In the genomic region with DNA sequence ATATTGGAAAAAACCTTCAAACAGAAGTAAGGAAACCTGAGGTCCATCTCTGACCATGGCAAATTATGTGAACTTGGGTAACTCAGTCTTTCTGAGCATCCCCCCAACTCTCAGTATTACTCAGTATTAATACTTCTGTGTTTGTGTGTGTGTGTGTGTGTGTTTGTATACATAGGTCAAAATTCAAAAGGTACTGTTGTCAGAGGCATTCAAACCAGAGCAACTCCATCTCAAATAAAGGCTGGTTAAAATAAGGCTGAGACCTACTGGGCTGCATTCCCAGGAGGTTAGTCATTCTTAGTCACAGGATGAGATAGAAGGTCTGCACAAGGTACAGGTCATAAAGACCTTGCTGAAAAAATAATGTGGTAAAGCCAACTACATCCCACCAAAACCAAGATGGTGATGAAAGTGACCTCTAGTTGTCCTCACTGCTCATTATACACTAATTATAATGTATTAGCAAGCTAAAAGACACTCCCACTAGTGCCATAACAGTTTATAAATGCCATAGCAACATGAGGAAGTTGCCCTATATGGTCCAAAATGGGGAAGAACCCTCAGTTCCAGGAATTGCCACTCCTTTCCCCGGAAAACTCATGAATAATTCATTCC, we compare ENCODE assay signal across 10 cellular contexts. TPM values are rescaled to one million over a fixed set of nuclear protein-coding genes. Genes with fewer than 3 reads are reported as not detected.
A peak's percentile ranks its signal among the peaks of the same experiment; 100 is the strongest.
DNase-seq lines count a peak whose midpoint lies in the region; ATAC-seq, FAIRE-seq and TF ChIP-seq lines count a peak whose summit lies in the region.
"Had no signal": no experiment of that assay in that cellular context is flagged by ENCODE, and none has a peak within 500 bp of the region (broad histone marks: within the 10 kb centered on the region; RNA-seq: fewer than 3 reads in every experiment).

No MANE protein-coding gene starts in this region.

- H2BK20ac ChIP-seq in H1 (ENCODE audit: low read length) = no peak overlapping the region

- H3K4me1 ChIP-seq in Panc1 (ENCODE audit: control insufficient read depth, insufficient read depth, low read length) (peaks cover 15% of the 10 kb centered on the region; the same call in 1 of the 2 replicates), H1 (replicated peaks in 1 of 4; ENCODE audit: control insufficient read depth in 3 of 4, insufficient read depth in 4 of 4, low read length in 3 of 4) (peaks cover 4 to 7% (median 6%) of the 10 kb centered on the region in 4 experiments; a peak in 6 of 7 replicates)

- WGBS in H1 (ENCODE audit: extremely low coverage in 1 of 2, insufficient coverage in 1 of 2, insufficient read length in 1 of 2, insufficient replicate concordance in 2 of 2, low coverage in 1 of 2, low lambda C conversion rate in 2 of 2, missing lambda C conversion rate in 1 of 2), 2 experiments = 91% methylated on average over 1 of the region's 1 CpG; no CpG with 5 or more reads in 1 of the 2 experiments

- H2BK15ac ChIP-seq in H1 (ENCODE audit: low read length) = no peak overlapping the region

- H3K27me3 ChIP-seq in Panc1 (ENCODE audit: control insufficient read depth, insufficient read depth, low read length) (no peaks in the 10 kb centered on the region), H1 (replicated peaks in 1 of 4; ENCODE audit: control insufficient read depth in 3 of 4, extremely low read depth in 1 of 4, insufficient read depth in 3 of 4, low read length in 3 of 4) (no peaks in the 10 kb centered on the region; a peak in 2 of 7 replicates)

- no peak overlapping the region for H3K4me3 ChIP-seq in Panc1 (ENCODE audit: low read depth in 2 of 2, low read length in 2 of 2)
- H3K4me3 ChIP-seq in H1 (ENCODE audit: extremely low read depth in 1 of 4, insufficient read depth in 2 of 4, low read depth in 3 of 4, low read length in 4 of 4) = no peak overlapping the region

- TF ChIP-seq CTCF in Panc1 (IDR thresholded peaks at IDR 0.05) = no peak
- TF ChIP-seq CTCF in H1 (IDR thresholded peaks at IDR 0.05; ENCODE audit: control extremely low read depth in 1 of 3, insufficient read depth in 1 of 3, low read depth in 1 of 3, low read length in 3 of 3) = no peak
- no peak for TF ChIP-seq CTCF in omental fat pad (IDR thresholded peaks at IDR 0.05)

- in situ Hi-C loops in Panc1 (cut with HindIII; ENCODE audit: low pct_unique_long_range_greater_than_20kb, low sequenced_read_pairs) = no loop called here

- no peak overlapping the region for H4K91ac ChIP-seq in H1 (replicated peaks; ENCODE audit: insufficient read length, low read length)

- no peak overlapping the region for H2BK120ac ChIP-seq in H1 (replicated peaks; ENCODE audit: low read depth, low read length)

- TF ChIP-seq EP300 in H1 (IDR thresholded peaks at IDR 0.05; ENCODE audit: borderline replicate concordance in 1 of 2, low read depth in 2 of 2, low read length in 2 of 2) = no peak

- no peak overlapping the region for H3K9ac ChIP-seq in H1 (replicated peaks in 1 of 4; ENCODE audit: extremely low read depth in 1 of 4, low read depth in 3 of 4, low read length in 3 of 4)

- peaks cover 7% of the 10 kb centered on the region; the same call in 1 of the 2 replicates for H3K9me3 ChIP-seq in Panc1 (ENCODE audit: control insufficient read depth, insufficient read depth, low read depth, low read length)
- H3K9me3 ChIP-seq in H1 (ENCODE audit: insufficient read depth in 2 of 2, low read depth in 1 of 2, low read length in 1 of 2) = peaks cover 7 to 8% of the 10 kb centered on the region in 2 experiments; a peak in 3 of 4 replicates

- H3K23me2 ChIP-seq in H1 (ENCODE audit: low read depth, low read length) = no peaks in the 10 kb centered on the region

- H3K27ac ChIP-seq in Panc1 (ENCODE audit: low read length) = peak overlapping the region; percentile 9
- H3K27ac ChIP-seq in H1 (ENCODE audit: low read depth, low read length) = no peak overlapping the region

- H2AK5ac ChIP-seq in H1 (ENCODE audit: low read depth, low read length) = no peak overlapping the region

- BruUV-seq in Panc1 (replicated peaks; lab: Mats Ljungman, UMichigan) = no TSS peak

- POLR2A ChIA-PET in Panc1 (lab: Charles Lee) (no interaction called here), H1 (lab: Charles Lee; ENCODE audit: partially characterized antibody) (no interaction called here)

- ATAC-seq in Panc1 (peak; percentile 93), omental fat pad (ENCODE audit: low FRiP score) (peak; percentile 67), HG03280 (IDR thresholded peaks at IDR 0.05; ENCODE audit: unreplicated experiment) (no peak)

- no peak overlapping the region for H2AFZ ChIP-seq in H1 (ENCODE audit: low read length)

- no peak overlapping the region for H2BK5ac ChIP-seq in H1 (ENCODE audit: low read depth, low read length)

- H3K36me3 ChIP-seq in Panc1 (ENCODE audit: control insufficient read depth, insufficient read depth, low read length) (no peaks in the 10 kb centered on the region), H1 (ENCODE audit: control insufficient read depth in 2 of 4, insufficient read depth in 4 of 4, low read length in 3 of 4) (no peaks in the 10 kb centered on the region)

- no peak overlapping the region for H4K8ac ChIP-seq in H1 (ENCODE audit: extremely low read depth, insufficient read depth, low read length)

- H3K4ac ChIP-seq in H1 (replicated peaks; ENCODE audit: insufficient read length, low read depth, low read length) = no peak overlapping the region

- H3K14ac ChIP-seq in H1 (ENCODE audit: insufficient read length) = no peak overlapping the region

- no peak overlapping the region for H3K18ac ChIP-seq in H1 (ENCODE audit: extremely low read depth, low read length)

- DNase-seq in H4 (ENCODE audit: low spot score) (peak; percentile 56), Panc1 (ENCODE audit: low read depth, low spot score) (peak; percentile 76), H1 (ENCODE audit: low read depth in 1 of 2, low spot score in 2 of 2) (no peak), omental fat pad (ENCODE audit: low spot score) (no peak), OCI-M2 (lab: John Stamatoyannopoulos, UW; ENCODE audit: unreplicated experiment) (no peak), frontal cortex (ENCODE audit: low spot score in 2 of 2) (no peak), NCI-H526 treated with DMSO at 0.1 percent for 48 hours (lab: John Stamatoyannopoulos, UW) (no peak)
- DNase-seq: activated naive CD4-positive, alpha-beta T cell treated with anti-CD3 and anti-CD28 coated beads, Interleukin-2, amount 50 U/mL, for 16 hours; nucleus accumbens had no signal

- no peaks in the 10 kb centered on the region for H4K20me1 ChIP-seq in H1 (replicated peaks in 1 of 2; ENCODE audit: control insufficient read depth in 1 of 2, insufficient read depth in 2 of 2, low read length in 2 of 2)

- no peak overlapping the region for H4K5ac ChIP-seq in H1 (ENCODE audit: insufficient read length, low read depth, low read length)

- intact Hi-C loops in Panc1 (cut with micrococcal nuclease; ENCODE audit: unreplicated experiment) = no loop called here

- FAIRE-seq in H1 (lab: Jason Lieb, UNC) = no peak
- FAIRE-seq in frontal cortex (lab: Jason Lieb, UNC) = no peak

- H2BK12ac ChIP-seq in H1 (ENCODE audit: low read depth, low read length) = no peak overlapping the region

- no peak overlapping the region for H3K56ac ChIP-seq in H1 (replicated peaks; ENCODE audit: insufficient read length, low read depth, low read length)

- no peak for TF ChIP-seq RAD21 in H1 (IDR thresholded peaks at IDR 0.05 in 1 of 2, conservative IDR thresholded peaks at IDR 0.05 in 1 of 2; ENCODE audit: low read depth in 2 of 2, low read length in 2 of 2)

- no peaks in the 10 kb centered on the region for H3K79me2 ChIP-seq in H1 (ENCODE audit: control insufficient read depth in 1 of 2, insufficient read depth in 2 of 2, low read length in 2 of 2)

- CTCF ChIA-PET in Panc1 (lab: Charles Lee) = no interaction called here
- CTCF ChIA-PET in H1 (lab: Charles Lee; ENCODE audit: partially characterized antibody) = interaction anchor here (0.6 to 1.6 kb wide), 4 partner anchors 9 to 441 kb away, joined by 3 read pairs; no protein-coding TSS in a partner anchor

- TF ChIP-seq POLR2A in H1 (IDR thresholded peaks at IDR 0.05; ENCODE audit: control extremely low read depth in 1 of 2, low read depth in 2 of 2, low read length in 2 of 2) = no peak

- no peak overlapping the region for H3K23ac ChIP-seq in H1 (ENCODE audit: insufficient read length)

- no peaks in the 10 kb centered on the region for H3K79me1 ChIP-seq in H1 (ENCODE audit: low read depth, low read length)

- no peak overlapping the region; a peak in 1 of 4 replicates for H3K4me2 ChIP-seq in H1 (ENCODE audit: insufficient read depth in 1 of 2, low read depth in 2 of 2, low read length in 2 of 2)

TF ChIP-seq in H1, 55 proteins besides CTCF, POLR2A, EP300 and RAD21:
- TF ChIP-seq PHF8 (conservative IDR thresholded peaks at IDR 0.05; ENCODE audit: low read depth, low read length) (no peak), GABPA (IDR thresholded peaks at IDR 0.05; ENCODE audit: borderline replicate concordance, insufficient read depth, low read length) (no peak), JUND (IDR thresholded peaks at IDR 0.05; ENCODE audit: low read length) (0 out of 2 replicates have a peak, but pooled peaks have one; percentile 37), GTF2F1 (IDR thresholded peaks at IDR 0.05; ENCODE audit: borderline replicate concordance, low read depth, low read length) (no peak), ASH2L (IDR thresholded peaks at IDR 0.05; ENCODE audit: low read length) (no peak), SP4 (IDR thresholded peaks at IDR 0.05; ENCODE audit: low read length) (no peak), CHD2 (IDR thresholded peaks at IDR 0.05; ENCODE audit: low read length) (no peak)
TF ChIP-seq in H1: peak in this region for 1.

RNA-seq across cellular contexts. Expression of a gene that starts 33.3 kb away (rescaled TPM):
- not detected in 2 replicates for total RNA-seq in H4 (2014; rRNA removed; shearing (Covaris generic))
- total RNA-seq in Panc1 (2021; ENCODE audit: unreplicated experiment) (not detected), omental fat pad (1 to 10 TPM in 1 of 4 donors, under 1 TPM in 2, not detected in 1; 0.82 to 4.2 (median 0.84) TPM), frontal cortex (not detected)
- polyA plus RNA-seq in Panc1 (2012; ENCODE audit: insufficient read length) = not detected
- total RNA-seq in H1 (2021; fragmentation: NEBNext Ultra II Directional; extraction: Animal tissue kit (Norgen Biotek cat#: 25700)) = not detected in 2 replicates
- not detected in 2 replicates for polyA plus RNA-seq in H1 (2011; rRNA removed)
- polyA plus RNA-seq in H1 (2011; cell fraction: cytosol; rRNA removed) = not detected
- polyA plus RNA-seq in H1 (2011; cell fraction: nucleus; rRNA removed) = not detected
- not detected in 4 replicates for polyA plus RNA-seq in H1 (2012, experiment 1 of 2)
- polyA plus RNA-seq in H1 (2012, experiment 2 of 2) = not detected
- not detected for polyA plus RNA-seq in H1 (2013, experiment 1 of 2)
- not detected for polyA plus RNA-seq in H1 (2013, experiment 2 of 2)
- polyA minus RNA-seq in H1 (2011; rRNA and poly(A)+ RNA removed) = not detected in 2 replicates
- not detected for polyA minus RNA-seq in H1 (2011; cell fraction: cytosol; rRNA and poly(A)+ RNA removed)
- polyA minus RNA-seq in H1 (2011; cell fraction: nucleus; rRNA and poly(A)+ RNA removed) = not detected

Comparison
In these comparisons a context has a peak if more than half of its experiments do, and no peak if none do; other contexts are left out.
1. DNase-seq: peak in H4 (single experiment) and Panc1 (single experiment); none in H1 (0 of 2), omental fat pad (single experiment), OCI-M2 (single experiment), frontal cortex (0 of 2) and NCI-H526 treated with DMSO at 0.1 percent for 48 hours (single experiment).